Comparison of ENCODE assay signal across 1 cellular context in the genomic region with DNA sequence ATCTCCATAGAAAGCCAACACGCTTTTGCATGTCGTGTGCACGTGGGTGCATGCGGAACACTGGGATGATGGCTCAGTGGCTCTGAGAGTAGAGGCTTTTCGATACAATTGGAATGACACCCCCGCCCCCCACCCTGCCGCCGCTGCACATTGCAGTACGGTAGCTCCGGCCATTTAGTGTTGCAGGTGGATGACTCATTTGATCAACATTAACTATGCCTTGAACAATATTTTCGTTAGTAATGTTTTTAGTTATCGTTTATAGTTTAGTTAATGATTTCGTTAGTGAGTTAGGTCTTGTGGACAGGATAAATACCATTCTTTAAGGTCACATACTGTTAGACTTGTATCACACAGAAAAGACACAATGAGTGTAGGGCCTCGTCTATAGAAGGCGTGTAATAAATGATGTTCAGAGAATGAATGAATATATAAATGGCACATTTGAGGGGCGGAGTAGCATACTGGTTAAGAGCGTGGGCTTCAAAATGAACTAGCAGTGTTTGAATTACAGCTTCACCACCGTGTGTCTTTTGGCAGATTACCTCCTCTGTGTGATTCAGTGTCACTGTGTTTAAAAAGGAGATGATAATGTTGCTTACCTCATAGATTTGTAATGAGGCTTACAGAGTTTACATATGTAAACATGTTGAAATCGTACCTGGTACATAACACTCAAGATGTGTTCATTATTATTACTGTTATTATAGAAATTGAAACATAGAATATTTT.
TF ChIP-seq lines count a peak whose summit lies in the region.

No MANE protein-coding gene starts in this region.

TF ChIP-seq in HEK293, 187 proteins besides CTCF, POLR2A, EP300 and RAD21 (continued from another document):
- TF ChIP-seq, protein P1, sequence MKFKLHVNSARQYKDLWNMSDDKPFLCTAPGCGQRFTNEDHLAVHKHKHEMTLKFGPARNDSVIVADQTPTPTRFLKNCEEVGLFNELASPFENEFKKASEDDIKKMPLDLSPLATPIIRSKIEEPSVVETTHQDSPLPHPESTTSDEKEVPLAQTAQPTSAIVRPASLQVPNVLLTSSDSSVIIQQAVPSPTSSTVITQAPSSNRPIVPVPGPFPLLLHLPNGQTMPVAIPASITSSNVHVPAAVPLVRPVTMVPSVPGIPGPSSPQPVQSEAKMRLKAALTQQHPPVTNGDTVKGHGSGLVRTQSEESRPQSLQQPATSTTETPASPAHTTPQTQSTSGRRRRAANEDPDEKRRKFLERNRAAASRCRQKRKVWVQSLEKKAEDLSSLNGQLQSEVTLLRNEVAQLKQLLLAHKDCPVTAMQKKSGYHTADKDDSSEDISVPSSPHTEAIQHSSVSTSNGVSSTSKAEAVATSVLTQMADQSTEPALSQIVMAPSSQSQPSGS (tag by site-specific recombination; IDR thresholded peaks at IDR 0.05; ENCODE audit: low read depth): peak; percentile 24; the same call in 1 of the 2 replicates
- TF ChIP-seq ZNF394 (tag by site-specific recombination; IDR thresholded peaks at IDR 0.05; ENCODE audit: borderline replicate concordance): peak; percentile 35; the same call in 1 of the 2 replicates
- no peak for TF ChIP-seq OVOL3 (tag by site-specific recombination; IDR thresholded peaks at IDR 0.05)
- no peak for TF ChIP-seq ZNF174 (tag by site-specific recombination; IDR thresholded peaks at IDR 0.05)
- no peak for TF ChIP-seq ZNF837 (tag by site-specific recombination; IDR thresholded peaks at IDR 0.05)
- peak; percentile 21; the same call in 1 of the 2 replicates for TF ChIP-seq OSR2 (tag by site-specific recombination; IDR thresholded peaks at IDR 0.05)
- no peak for TF ChIP-seq ZNF223 (tag by site-specific recombination; IDR thresholded peaks at IDR 0.05)
- no peak for TF ChIP-seq ZNF37A (tag by site-specific recombination; IDR thresholded peaks at IDR 0.05)
- no peak for TF ChIP-seq ZFP37 (tag by site-specific recombination; IDR thresholded peaks at IDR 0.05)
- no peak for TF ChIP-seq ELK4 (IDR thresholded peaks at IDR 0.05; ENCODE audit: borderline replicate concordance, low read depth, low read length)
